18 cellular contexts compared by ENCODE assay signal in genomic region chr1:210367561-210367960, GRCh38.
"Had no signal": no experiment of that assay in that cellular context is flagged by ENCODE, and none has a peak within 500 bp of the region (broad histone marks: within the 10 kb centered on the region; RNA-seq: fewer than 3 reads in every experiment).

No MANE protein-coding gene starts in this region.

- FAIRE-seq: endothelial cell of umbilical vein, pancreas had no signal

- H3K27me3 ChIP-seq: ascending aorta, esophagus squamous epithelium, pancreas, thyroid gland, uterus had no signal

- H3K27ac Mint-ChIP-seq: activated B cell treated with CpG ODN at 0.5 μM for 24 hours; activated CD4-positive, alpha-beta memory T cell treated with anti-CD3 and anti-CD28 coated beads, Interleukin-2, amount 10 ng/mL, durations not matched to agents 7 days and 5 days; activated T-cell treated with anti-CD3 and anti-CD28 coated beads, Interleukin-2, amount 50 U/mL, for 24 hours; activated T-helper 2 cell treated with anti-CD3 and anti-CD28 coated beads, Interferon-gamma antibody, Interleukin-2, Interleukin-4, amounts not matched to agents 10 μg/mL and 5 μg/mL and 100 μg/mL, durations not matched to agents 14 hours and 24 hours and 36 hours; dendritic cell treated with granulocyte-macrophage colony-stimulating factor and Interleukin-4, amounts not matched to agents 40 ng/mL and 50 ng/mL, for 4 days; naive thymus-derived CD4-positive, alpha-beta T cell; stimulated activated memory B cell treated with anti-CD40 and anti-IgM and Interleukin-4, amounts not matched to agents 10 μg/mL and 1 μg/mL and 100 μg/mL, for 72 hours had no signal

- H3K4me1 ChIP-seq: pancreas had no signal

- H3K27me3 Mint-ChIP-seq: activated B cell treated with CpG ODN at 0.5 μM for 24 hours; dendritic cell treated with granulocyte-macrophage colony-stimulating factor and Interleukin-4, amounts not matched to agents 40 ng/mL and 50 ng/mL, for 4 days; stimulated activated memory B cell treated with anti-CD40 and anti-IgM and Interleukin-4, amounts not matched to agents 10 μg/mL and 1 μg/mL and 100 μg/mL, for 72 hours had no signal

- H3K9me3 ChIP-seq: ascending aorta, esophagus squamous epithelium, pancreas, thyroid gland, uterus had no signal

- H3K9me3 Mint-ChIP-seq: activated B cell treated with CpG ODN at 0.5 μM for 24 hours; activated CD4-positive, alpha-beta memory T cell treated with anti-CD3 and anti-CD28 coated beads, Interleukin-2, amount 10 ng/mL, durations not matched to agents 7 days and 5 days; activated T-cell treated with anti-CD3 and anti-CD28 coated beads, Interleukin-2, amount 50 U/mL, for 24 hours; activated T-helper 2 cell treated with anti-CD3 and anti-CD28 coated beads, Interferon-gamma antibody, Interleukin-2, Interleukin-4, amounts not matched to agents 10 μg/mL and 5 μg/mL and 100 μg/mL, durations not matched to agents 14 hours and 24 hours and 36 hours; dendritic cell treated with granulocyte-macrophage colony-stimulating factor and Interleukin-4, amounts not matched to agents 40 ng/mL and 50 ng/mL, for 4 days; naive thymus-derived CD4-positive, alpha-beta T cell; stimulated activated memory B cell treated with anti-CD40 and anti-IgM and Interleukin-4, amounts not matched to agents 10 μg/mL and 1 μg/mL and 100 μg/mL, for 72 hours had no signal

- H3K4me3 ChIP-seq: ascending aorta, esophagus squamous epithelium, pancreas, thyroid gland, uterus had no signal

- DNase-seq: activated B cell treated with CpG ODN at 0.5 μM for 24 hours; activated CD4-positive, alpha-beta memory T cell treated with anti-CD3 and anti-CD28 coated beads, Interleukin-2, amount 10 ng/mL, durations not matched to agents 7 days and 5 days; activated CD4-positive, alpha-beta T cell treated with anti-CD3 and anti-CD28 coated beads for 48 hours; activated naive CD4-positive, alpha-beta T cell treated with anti-CD3 and anti-CD28 coated beads, Interleukin-2, amount 50 U/mL, for 16 hours; activated T-cell treated with anti-CD3 and anti-CD28 coated beads, Interleukin-2, amount 50 U/mL, for 24 hours; effector memory CD4-positive, alpha-beta T cell; esophagus squamous epithelium; mesenchymal stem cell; naive thymus-derived CD4-positive, alpha-beta T cell; pancreas; stimulated activated CD4-positive, alpha-beta T cell treated with anti-CD3 and anti-CD28 coated beads, Interleukin-4, amount 100 ng/mL, for 4 hours; thyroid gland; uterus had no signal

- H3K4me3 Mint-ChIP-seq: activated B cell treated with CpG ODN at 0.5 μM for 24 hours; activated CD4-positive, alpha-beta memory T cell treated with anti-CD3 and anti-CD28 coated beads, Interleukin-2, amount 10 ng/mL, durations not matched to agents 7 days and 5 days; activated T-cell treated with anti-CD3 and anti-CD28 coated beads, Interleukin-2, amount 50 U/mL, for 24 hours; dendritic cell treated with granulocyte-macrophage colony-stimulating factor and Interleukin-4, amounts not matched to agents 40 ng/mL and 50 ng/mL, for 4 days; naive thymus-derived CD4-positive, alpha-beta T cell; stimulated activated memory B cell treated with anti-CD40 and anti-IgM and Interleukin-4, amounts not matched to agents 10 μg/mL and 1 μg/mL and 100 μg/mL, for 72 hours had no signal

- H3K36me3 ChIP-seq: ascending aorta, esophagus squamous epithelium, pancreas, thyroid gland, uterus had no signal

- H3K36me3 Mint-ChIP-seq: naive thymus-derived CD4-positive, alpha-beta T cell had no signal

- H3K4me1 Mint-ChIP-seq: activated B cell treated with CpG ODN at 0.5 μM for 24 hours; naive thymus-derived CD4-positive, alpha-beta T cell; stimulated activated memory B cell treated with anti-CD40 and anti-IgM and Interleukin-4, amounts not matched to agents 10 μg/mL and 1 μg/mL and 100 μg/mL, for 72 hours had no signal

- H3K27ac ChIP-seq: ascending aorta, esophagus squamous epithelium, pancreas, thyroid gland, uterus had no signal
